26 cellular contexts compared by ENCODE assay signal in genomic region chr18:23178201-23178600, GRCh38.
"Had no signal": no experiment of that assay in that cellular context is flagged by ENCODE, and none has a peak within 500 bp of the region (broad histone marks: within the 10 kb centered on the region; RNA-seq: fewer than 3 reads in every experiment).

No MANE protein-coding gene starts in this region.

- H3K4me2 ChIP-seq: hepatocyte had no signal

- H2AFZ ChIP-seq: hepatocyte had no signal

- H3K9me3 Mint-ChIP-seq: activated naive CD4-positive, alpha-beta T cell treated with anti-CD3 and anti-CD28 coated beads for 36 hours; activated naive CD8-positive, alpha-beta T cell treated with anti-CD3 and anti-CD28 coated beads, Interleukin-2, amount 10 ng/mL, durations not matched to agents 7 days and 5 days; immature natural killer cell; memory B cell; nephron; T-helper 1 cell treated with Interleukin-12 subunit alpha and Interleukin-12 subunit beta and Interleukin-4 antibody, amounts not matched to agents 30 μg/mL and 1 μg/mL, for 36 hours had no signal

- H3K4me3 ChIP-seq: cardiac muscle cell, hepatocyte, spleen, thyroid gland had no signal

- H3K27ac ChIP-seq: cardiac muscle cell, foreskin keratinocyte, hepatocyte, spleen had no signal

- H3K27me3 Mint-ChIP-seq: activated naive CD8-positive, alpha-beta T cell treated with anti-CD3 and anti-CD28 coated beads, Interleukin-2, amount 10 ng/mL, durations not matched to agents 7 days and 5 days had no signal

- H3K4me3 Mint-ChIP-seq: activated naive CD4-positive, alpha-beta T cell treated with anti-CD3 and anti-CD28 coated beads for 36 hours; activated naive CD8-positive, alpha-beta T cell treated with anti-CD3 and anti-CD28 coated beads, Interleukin-2, amount 10 ng/mL, durations not matched to agents 7 days and 5 days; immature natural killer cell; memory B cell; nephron; T-helper 1 cell treated with Interleukin-12 subunit alpha and Interleukin-12 subunit beta and Interleukin-4 antibody, amounts not matched to agents 30 μg/mL and 1 μg/mL, for 36 hours had no signal

- DNase-seq: activated CD4-positive, alpha-beta T cell treated with anti-CD3 and anti-CD28 coated beads for 4 hours; activated CD4-positive, alpha-beta T cell treated with anti-CD3 and anti-CD28 coated beads, Interleukin-2, amount 50 U/mL, for 48 hours; activated CD4-positive, CD25-positive, alpha-beta regulatory T cell; activated CD8-positive, alpha-beta memory T cell treated with anti-CD3 and anti-CD28 coated beads, Interleukin-2, amount 50 U/mL, for 48 hours; activated effector memory CD4-positive, alpha-beta T cell treated with Interleukin-2 at 50 U/mL for 16 hours; activated naive CD4-positive, alpha-beta T cell treated with anti-CD3 and anti-CD28 coated beads for 36 hours; activated naive CD8-positive, alpha-beta T cell treated with anti-CD3 and anti-CD28 coated beads, Interleukin-2, amount 10 ng/mL, durations not matched to agents 7 days and 5 days; activated T-cell treated with anti-CD3 and anti-CD28 coated beads, Interleukin-2, amount 50 U/mL, for 48 hours; amniotic stem cell; foreskin keratinocyte; immature natural killer cell; kidney glomerular epithelial cell; left ventricle myocardium superior; occipital lobe; retina; spleen; stimulated activated CD4-positive, alpha-beta T cell treated with anti-CD3 and anti-CD28 coated beads, Interleukin-4, amount 100 ng/mL, for 24 hours; stimulated activated naive CD8-positive, alpha-beta T cell treated with anti-CD3 and anti-CD28 coated beads, Interleukin-15, Interleukin-2, amounts not matched to agents 100 U/mL and 50 U/mL, for 24 hours; substantia nigra; T1000 had no signal

- H3K36me3 ChIP-seq: cardiac muscle cell, spleen, thyroid gland had no signal

- H3K9me3 ChIP-seq: spleen, thyroid gland had no signal

- H3K4me1 ChIP-seq: foreskin keratinocyte had no signal

- H3K36me3 Mint-ChIP-seq: activated naive CD8-positive, alpha-beta T cell treated with anti-CD3 and anti-CD28 coated beads, Interleukin-2, amount 10 ng/mL, durations not matched to agents 7 days and 5 days; immature natural killer cell; memory B cell had no signal

- H3K27ac Mint-ChIP-seq: activated naive CD4-positive, alpha-beta T cell treated with anti-CD3 and anti-CD28 coated beads for 36 hours; activated naive CD8-positive, alpha-beta T cell treated with anti-CD3 and anti-CD28 coated beads, Interleukin-2, amount 10 ng/mL, durations not matched to agents 7 days and 5 days; memory B cell; nephron; T-helper 1 cell treated with Interleukin-12 subunit alpha and Interleukin-12 subunit beta and Interleukin-4 antibody, amounts not matched to agents 30 μg/mL and 1 μg/mL, for 36 hours had no signal

- H3K27me3 ChIP-seq: cardiac muscle cell, hepatocyte, spleen, thyroid gland had no signal

- ATAC-seq: foreskin keratinocyte; left ventricle myocardium superior; stimulated activated naive CD8-positive, alpha-beta T cell treated with anti-CD3 and anti-CD28 coated beads, Interleukin-15, Interleukin-2, amounts not matched to agents 100 U/mL and 50 U/mL, for 24 hours had no signal
